ENCODE assay signal across 1 cellular context in genomic region chr19:54203151-54203611, GRCh38.
TF ChIP-seq lines count a peak whose summit lies in the region.

No MANE protein-coding gene starts in this region.

TF ChIP-seq in HepG2, 621 proteins besides CTCF, POLR2A, EP300 and RAD21 (continues in another document):
- TF ChIP-seq HMGXB3 (CRISPR knock-in tag; IDR thresholded peaks at IDR 0.05; ENCODE audit: borderline replicate concordance) (peak; percentile 15; the same call in 1 of the 2 replicates), KMT2A (CRISPR knock-in tag; IDR thresholded peaks at IDR 0.05) (no peak; the same call in 1 of the 2 replicates), ELF1 (CRISPR knock-in tag; IDR thresholded peaks at IDR 0.05) (no peak; the same call in 1 of the 2 replicates), ELF3 (CRISPR knock-in tag; IDR thresholded peaks at IDR 0.05) (0 out of 2 replicates have a peak, but pooled peaks have one; percentile 22), ZNF605 (CRISPR knock-in tag; IDR thresholded peaks at IDR 0.05) (no peak), HOXA9 (CRISPR knock-in tag; IDR thresholded peaks at IDR 0.05; ENCODE audit: borderline replicate concordance) (no peak), TEAD3 (CRISPR knock-in tag; optimal IDR thresholded peaks at IDR 0.05; ENCODE audit: borderline replicate concordance) (peak; percentile 16), ZNF639 (CRISPR knock-in tag; conservative IDR thresholded peaks at IDR 0.05) (no peak), GFI1 (CRISPR knock-in tag; IDR thresholded peaks at IDR 0.05; ENCODE audit: borderline replicate concordance) (peak; percentile 72), RCOR2 (CRISPR knock-in tag; IDR thresholded peaks at IDR 0.05) (0 out of 2 replicates have a peak, but pooled peaks have one; percentile 31), ETV5 (CRISPR knock-in tag; IDR thresholded peaks at IDR 0.05; ENCODE audit: borderline replicate concordance) (peak; percentile 41; the same call in 1 of the 2 replicates), SKIL (CRISPR knock-in tag; IDR thresholded peaks at IDR 0.05; ENCODE audit: borderline replicate concordance) (0 out of 2 replicates have a peak, but pooled peaks have one; percentile 28), PHF5A (CRISPR knock-in tag; IDR thresholded peaks at IDR 0.05; ENCODE audit: low read depth, unreplicated experiment) (peak; percentile 48), RARA (CRISPR knock-in tag; IDR thresholded peaks at IDR 0.05) (peak; percentile 40; the same call in 1 of the 2 replicates), NRL (CRISPR knock-in tag; IDR thresholded peaks at IDR 0.05; ENCODE audit: borderline replicate concordance) (no peak), ZNF724P (CRISPR knock-in tag; IDR thresholded peaks at IDR 0.05; ENCODE audit: borderline replicate concordance) (0 out of 2 replicates have a peak, but pooled peaks have one; percentile 26), MED1 (CRISPR knock-in tag; IDR thresholded peaks at IDR 0.05) (0 out of 2 replicates have a peak, but pooled peaks have one; percentile 19), NONO (IDR thresholded peaks at IDR 0.05) (no peak), NONO (CRISPR knock-in tag; conservative IDR thresholded peaks at IDR 0.05) (0 out of 2 replicates have a peak, but pooled peaks have one; percentile 22), ZNF547 (CRISPR knock-in tag; IDR thresholded peaks at IDR 0.05) (no peak), POLR2G (IDR thresholded peaks at IDR 0.05; ENCODE audit: low read depth, low read length) (peak; percentile 48), ELF4 (CRISPR knock-in tag; IDR thresholded peaks at IDR 0.05; ENCODE audit: borderline replicate concordance) (no peak), ZNF136 (CRISPR knock-in tag; IDR thresholded peaks at IDR 0.05; ENCODE audit: low read depth) (no peak), MAFG (CRISPR knock-in tag; IDR thresholded peaks at IDR 0.05) (no peak), HOXA3 (CRISPR knock-in tag; IDR thresholded peaks at IDR 0.05) (0 out of 2 replicates have a peak, but pooled peaks have one; percentile 26), PITX1 (CRISPR knock-in tag; IDR thresholded peaks at IDR 0.05) (peak; percentile 63), FOSL2 (CRISPR knock-in tag; IDR thresholded peaks at IDR 0.05) (peak; percentile 34)
- TF ChIP-seq, protein P1, sequence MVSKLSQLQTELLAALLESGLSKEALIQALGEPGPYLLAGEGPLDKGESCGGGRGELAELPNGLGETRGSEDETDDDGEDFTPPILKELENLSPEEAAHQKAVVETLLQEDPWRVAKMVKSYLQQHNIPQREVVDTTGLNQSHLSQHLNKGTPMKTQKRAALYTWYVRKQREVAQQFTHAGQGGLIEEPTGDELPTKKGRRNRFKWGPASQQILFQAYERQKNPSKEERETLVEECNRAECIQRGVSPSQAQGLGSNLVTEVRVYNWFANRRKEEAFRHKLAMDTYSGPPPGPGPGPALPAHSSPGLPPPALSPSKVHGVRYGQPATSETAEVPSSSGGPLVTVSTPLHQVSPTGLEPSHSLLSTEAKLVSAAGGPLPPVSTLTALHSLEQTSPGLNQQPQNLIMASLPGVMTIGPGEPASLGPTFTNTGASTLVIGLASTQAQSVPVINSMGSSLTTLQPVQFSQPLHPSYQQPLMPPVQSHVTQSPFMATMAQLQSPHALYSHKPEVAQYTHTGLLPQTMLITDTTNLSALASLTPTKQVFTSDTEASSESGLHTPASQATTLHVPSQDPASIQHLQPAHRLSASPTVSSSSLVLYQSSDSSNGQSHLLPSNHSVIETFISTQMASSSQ (IDR thresholded peaks at IDR 0.05; ENCODE audit: low read depth) = peak; percentile 77
- TF ChIP-seq, protein P1 (CRISPR knock-in tag; IDR thresholded peaks at IDR 0.05; ENCODE audit: borderline replicate concordance) = peak; percentile 81
- TF ChIP-seq, protein P2, sequence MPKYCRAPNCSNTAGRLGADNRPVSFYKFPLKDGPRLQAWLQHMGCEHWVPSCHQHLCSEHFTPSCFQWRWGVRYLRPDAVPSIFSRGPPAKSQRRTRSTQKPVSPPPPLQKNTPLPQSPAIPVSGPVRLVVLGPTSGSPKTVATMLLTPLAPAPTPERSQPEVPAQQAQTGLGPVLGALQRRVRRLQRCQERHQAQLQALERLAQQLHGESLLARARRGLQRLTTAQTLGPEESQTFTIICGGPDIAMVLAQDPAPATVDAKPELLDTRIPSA (CRISPR knock-in tag; IDR thresholded peaks at IDR 0.05; ENCODE audit: borderline replicate concordance) = no peak
- TF ChIP-seq, protein P3, sequence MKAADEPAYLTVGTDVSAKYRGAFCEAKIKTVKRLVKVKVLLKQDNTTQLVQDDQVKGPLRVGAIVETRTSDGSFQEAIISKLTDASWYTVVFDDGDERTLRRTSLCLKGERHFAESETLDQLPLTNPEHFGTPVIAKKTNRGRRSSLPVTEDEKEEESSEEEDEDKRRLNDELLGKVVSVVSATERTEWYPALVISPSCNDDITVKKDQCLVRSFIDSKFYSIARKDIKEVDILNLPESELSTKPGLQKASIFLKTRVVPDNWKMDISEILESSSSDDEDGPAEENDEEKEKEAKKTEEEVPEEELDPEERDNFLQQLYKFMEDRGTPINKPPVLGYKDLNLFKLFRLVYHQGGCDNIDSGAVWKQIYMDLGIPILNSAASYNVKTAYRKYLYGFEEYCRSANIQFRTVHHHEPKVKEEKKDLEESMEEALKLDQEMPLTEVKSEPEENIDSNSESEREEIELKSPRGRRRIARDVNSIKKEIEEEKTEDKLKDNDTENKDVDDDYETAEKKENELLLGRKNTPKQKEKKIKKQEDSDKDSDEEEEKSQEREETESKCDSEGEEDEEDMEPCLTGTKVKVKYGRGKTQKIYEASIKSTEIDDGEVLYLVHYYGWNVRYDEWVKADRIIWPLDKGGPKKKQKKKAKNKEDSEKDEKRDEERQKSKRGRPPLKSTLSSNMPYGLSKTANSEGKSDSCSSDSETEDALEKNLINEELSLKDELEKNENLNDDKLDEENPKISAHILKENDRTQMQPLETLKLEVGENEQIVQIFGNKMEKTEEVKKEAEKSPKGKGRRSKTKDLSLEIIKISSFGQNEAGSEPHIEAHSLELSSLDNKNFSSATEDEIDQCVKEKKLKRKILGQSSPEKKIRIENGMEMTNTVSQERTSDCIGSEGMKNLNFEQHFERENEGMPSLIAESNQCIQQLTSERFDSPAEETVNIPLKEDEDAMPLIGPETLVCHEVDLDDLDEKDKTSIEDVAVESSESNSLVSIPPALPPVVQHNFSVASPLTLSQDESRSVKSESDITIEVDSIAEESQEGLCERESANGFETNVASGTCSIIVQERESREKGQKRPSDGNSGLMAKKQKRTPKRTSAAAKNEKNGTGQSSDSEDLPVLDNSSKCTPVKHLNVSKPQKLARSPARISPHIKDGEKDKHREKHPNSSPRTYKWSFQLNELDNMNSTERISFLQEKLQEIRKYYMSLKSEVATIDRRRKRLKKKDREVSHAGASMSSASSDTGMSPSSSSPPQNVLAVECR (CRISPR knock-in tag; IDR thresholded peaks at IDR 0.05; ENCODE audit: borderline replicate concordance) = peak; percentile 48; the same call in 1 of the 2 replicates
- TF ChIP-seq, protein P4, sequence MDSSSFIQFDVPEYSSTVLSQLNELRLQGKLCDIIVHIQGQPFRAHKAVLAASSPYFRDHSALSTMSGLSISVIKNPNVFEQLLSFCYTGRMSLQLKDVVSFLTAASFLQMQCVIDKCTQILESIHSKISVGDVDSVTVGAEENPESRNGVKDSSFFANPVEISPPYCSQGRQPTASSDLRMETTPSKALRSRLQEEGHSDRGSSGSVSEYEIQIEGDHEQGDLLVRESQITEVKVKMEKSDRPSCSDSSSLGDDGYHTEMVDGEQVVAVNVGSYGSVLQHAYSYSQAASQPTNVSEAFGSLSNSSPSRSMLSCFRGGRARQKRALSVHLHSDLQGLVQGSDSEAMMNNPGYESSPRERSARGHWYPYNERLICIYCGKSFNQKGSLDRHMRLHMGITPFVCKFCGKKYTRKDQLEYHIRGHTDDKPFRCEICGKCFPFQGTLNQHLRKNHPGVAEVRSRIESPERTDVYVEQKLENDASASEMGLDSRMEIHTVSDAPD (CRISPR knock-in tag; IDR thresholded peaks at IDR 0.05) = no peak
